ENCODE assay signal across 20 cellular contexts in the genomic region with DNA sequence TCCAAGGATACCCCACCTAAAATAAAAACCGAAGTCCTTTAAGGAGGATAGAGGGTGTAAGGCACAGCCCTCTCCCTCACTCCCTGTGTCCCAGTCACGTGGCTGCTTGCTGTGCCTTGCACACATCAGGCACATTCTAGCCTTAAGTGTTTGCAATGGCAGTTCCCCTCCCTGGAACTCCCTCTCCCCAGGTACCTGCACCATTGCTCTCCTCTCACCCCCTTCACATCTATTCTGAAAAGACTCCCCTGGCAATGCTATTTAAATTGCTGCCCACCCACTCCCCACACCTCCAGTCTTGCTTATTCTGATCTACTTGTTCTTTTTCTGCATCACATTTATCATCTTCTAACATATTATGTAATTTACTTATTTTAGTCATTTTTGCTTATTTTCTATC.
"Had no signal": no experiment of that assay in that cellular context is flagged by ENCODE, and none has a peak within 500 bp of the region (broad histone marks: within the 10 kb centered on the region; RNA-seq: fewer than 3 reads in every experiment).

No MANE protein-coding gene starts in this region.

- H3K27ac ChIP-seq: heart left ventricle, pancreas, right lobe of liver had no signal

- ATAC-seq: heart left ventricle; mucosa of descending colon; naive thymus-derived CD8-positive, alpha-beta T cell; pancreas; right lobe of liver; stimulated activated naive B cell treated with anti-CD40 and anti-IgM and Interleukin-4, amounts not matched to agents 10 μg/mL and 1 μg/mL and 100 μg/mL, for 72 hours; stimulated activated naive CD8-positive, alpha-beta T cell treated with anti-CD3 and anti-CD28 coated beads, Interleukin-15, amount 100 ng/mL, for 72 hours had no signal

- H3K27me3 ChIP-seq: heart left ventricle, pancreas, right lobe of liver had no signal

- H3K4me3 Mint-ChIP-seq: central memory CD8-positive, alpha-beta T cell; endodermal cell; naive thymus-derived CD8-positive, alpha-beta T cell; neural crest cell; stimulated activated naive B cell treated with anti-CD40 and anti-IgM and Interleukin-4, amounts not matched to agents 10 μg/mL and 1 μg/mL and 100 μg/mL, for 72 hours; stimulated activated naive CD8-positive, alpha-beta T cell treated with anti-CD3 and anti-CD28 coated beads, Interleukin-15, amount 100 ng/mL, for 72 hours had no signal

- H3K4me1 ChIP-seq: pancreas, right lobe of liver had no signal

- H3K27me3 Mint-ChIP-seq: central memory CD8-positive, alpha-beta T cell had no signal

- H3K27ac Mint-ChIP-seq: endodermal cell; naive thymus-derived CD8-positive, alpha-beta T cell; stimulated activated naive B cell treated with anti-CD40 and anti-IgM and Interleukin-4, amounts not matched to agents 10 μg/mL and 1 μg/mL and 100 μg/mL, for 72 hours; stimulated activated naive CD8-positive, alpha-beta T cell treated with anti-CD3 and anti-CD28 coated beads, Interleukin-15, amount 100 ng/mL, for 72 hours had no signal

- H3K9me3 Mint-ChIP-seq: central memory CD8-positive, alpha-beta T cell; endodermal cell; neural crest cell had no signal

- FAIRE-seq: endothelial cell of umbilical vein, islet of Langerhans, pancreas had no signal

- H3K9me3 ChIP-seq: mucosa of descending colon, pancreas, right lobe of liver had no signal

- H3K36me3 Mint-ChIP-seq: naive thymus-derived CD8-positive, alpha-beta T cell; stimulated activated naive B cell treated with anti-CD40 and anti-IgM and Interleukin-4, amounts not matched to agents 10 μg/mL and 1 μg/mL and 100 μg/mL, for 72 hours had no signal

- H3K4me3 ChIP-seq: heart left ventricle, mucosa of descending colon, pancreas, right lobe of liver had no signal

- H3K36me3 ChIP-seq: heart left ventricle, pancreas, right lobe of liver had no signal

- H3K4me1 Mint-ChIP-seq: central memory CD8-positive, alpha-beta T cell; endodermal cell; naive thymus-derived CD8-positive, alpha-beta T cell had no signal

- DNase-seq: dermis blood vessel endothelial cell; effector CD4-positive, alpha-beta T cell; endodermal cell; erythroblast; foreskin melanocyte; heart left ventricle; kidney glomerular epithelial cell; mammary epithelial cell; mucosa of descending colon; naive thymus-derived CD8-positive, alpha-beta T cell; pancreas; right lobe of liver; stimulated activated CD4-positive, alpha-beta T cell treated with anti-CD3 and anti-CD28 coated beads, Interleukin-2, amount 100 ng/mL, for 24 hours; stimulated activated CD4-positive, alpha-beta T cell treated with anti-CD3 and anti-CD28 coated beads, Interleukin-4, amount 100 ng/mL, for 4 hours; stimulated activated naive B cell treated with anti-CD40 and anti-IgM and Interleukin-4, amounts not matched to agents 10 μg/mL and 1 μg/mL and 100 μg/mL, for 72 hours; stimulated activated naive CD8-positive, alpha-beta T cell treated with anti-CD3 and anti-CD28 coated beads, Interleukin-15, amount 100 ng/mL, for 72 hours had no signal
